In the genomic region with DNA sequence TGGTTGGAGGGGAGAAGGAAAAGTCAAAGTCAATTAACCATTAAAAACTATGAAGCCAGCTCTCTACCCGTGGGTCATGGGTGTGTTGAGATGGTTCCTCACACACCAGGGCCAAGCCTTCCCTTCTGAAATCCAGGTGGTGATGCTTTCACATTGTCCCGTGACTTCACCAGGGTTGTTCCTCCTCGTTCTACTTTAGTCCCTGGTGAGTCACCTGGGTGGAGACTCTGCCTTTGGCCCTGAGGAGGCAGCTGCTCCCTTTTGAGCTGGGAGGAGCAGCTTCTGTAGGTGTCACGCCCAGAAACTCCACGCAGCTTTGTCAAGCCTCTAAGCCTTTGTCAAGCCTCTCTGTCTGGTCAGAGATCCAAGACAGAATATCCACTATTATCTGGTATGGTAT, we compare ENCODE assay signal across 12 cellular contexts.
DNase-seq lines count a peak whose midpoint lies in the region; ATAC-seq, FAIRE-seq and TF ChIP-seq lines count a peak whose summit lies in the region.
"Had no signal": no experiment of that assay in that cellular context is flagged by ENCODE, and none has a peak within 500 bp of the region (broad histone marks: within the 10 kb centered on the region; RNA-seq: fewer than 3 reads in every experiment).

No MANE protein-coding gene starts in this region.

- POLR2A ChIA-PET in A549 (lab: Yijun Ruan, JAX) (no interaction called here), GM12878 (lab: Charles Lee) (no interaction called here)

- no peak overlapping the region for H3K9ac ChIP-seq in GM12878 (ENCODE audit: control insufficient read depth, insufficient read depth, low read length)

- TF ChIP-seq EP300 in A549 (IDR thresholded peaks at IDR 0.05) (no peak), GM12878 (IDR thresholded peaks at IDR 0.05; ENCODE audit: borderline replicate concordance in 1 of 2, control insufficient read depth in 1 of 2, low read depth in 2 of 2, low read length in 2 of 2) (no peak), tibial nerve (IDR thresholded peaks at IDR 0.05) (no peak)

- H3K9me3 ChIP-seq in A549 (no peaks in the 10 kb centered on the region), GM12878 (replicated peaks; ENCODE audit: control insufficient read depth, insufficient read depth, low read length) (no peaks in the 10 kb centered on the region; the same call in 2 of the 3 replicates), tibial nerve (no peaks in the 10 kb centered on the region)

- H4K20me1 ChIP-seq in GM12878 (ENCODE audit: control insufficient read depth, insufficient read depth), result no peaks in the 10 kb centered on the region

- WGBS in A549 (ENCODE audit: missing lambda C conversion rate), result 5% methylated on average over 5 of the region's 5 CpGs
- WGBS in GM12878 (ENCODE audit: insufficient coverage, insufficient replicate concordance, low lambda C conversion rate, missing lambda C conversion rate), result 31% methylated on average over 5 of the region's 5 CpGs
- 77 to 83% methylated on average over 5 of the region's 5 CpGs for WGBS in tibial nerve, 2 donors

- no peak overlapping the region for H2AFZ ChIP-seq in GM12878 (ENCODE audit: control insufficient read depth, low read depth, low read length)

- TF ChIP-seq RAD21 in A549 (conservative IDR thresholded peaks at IDR 0.05 in 1 of 2, IDR thresholded peaks at IDR 0.05 in 1 of 2), result no peak
- TF ChIP-seq RAD21 in GM12878 (IDR thresholded peaks at IDR 0.05; ENCODE audit: insufficient read depth, low read depth, low read length), result no peak

- no TSS peak for BruUV-seq in GM12878 (replicated peaks; lab: Mats Ljungman, UMichigan)

- RAD21 ChIA-PET in GM12878 (lab: Charles Lee; ENCODE audit: unreplicated experiment), result interaction anchor here (0.5 kb wide), 1 partner anchor 93 kb away, joined by 3 read pairs; no protein-coding TSS in a partner anchor

- CTCF ChIA-PET in A549 (lab: Yijun Ruan, JAX) (interaction anchor here (0.7 to 2.0 kb wide), 2 partner anchors 40 to 68 kb away, joined by 3 to 6 read pairs; no protein-coding TSS in a partner anchor), GM12878 (lab: Yijun Ruan, JAX) (no interaction called here)

- no peak for TF ChIP-seq POLR2A in A549 (IDR thresholded peaks at IDR 0.05; ENCODE audit: low read length)
- no peak for TF ChIP-seq POLR2A in GM12878 (IDR thresholded peaks at IDR 0.05; ENCODE audit: low read depth, low read length)
- TF ChIP-seq POLR2A in tibial nerve (IDR thresholded peaks at IDR 0.05), result no peak

- H3K4me3 ChIP-seq in A549, result no peak overlapping the region
- H3K4me3 ChIP-seq in GM12878, result no peak overlapping the region
- no peak overlapping the region for H3K4me3 ChIP-seq in tibial nerve

- H3K4me1 ChIP-seq in A549 (peaks cover 23% of the 10 kb centered on the region), GM12878 (ENCODE audit: control insufficient read depth, insufficient read depth, low read length) (peaks cover 15% of the 10 kb centered on the region; the same call in 1 of the 2 replicates), tibial nerve (no peaks in the 10 kb centered on the region)

- FAIRE-seq in A549 (lab: Jason Lieb, UNC) (no peak), GM12878 (lab: Jason Lieb, UNC) (no peak)

- ATAC-seq in A549 (peak; percentile 86 to 92), GM21360 (IDR thresholded peaks at IDR 0.05; ENCODE audit: unreplicated experiment) (peak; percentile 73), HG03159 (IDR thresholded peaks at IDR 0.05; ENCODE audit: unreplicated experiment) (peak; percentile 42), GM12878 (peak; percentile 6; the same call in 2 of the 3 replicates)
- ATAC-seq: Panc1 had no signal

- H3K27me3 ChIP-seq in GM12878 (replicated peaks in 1 of 2; ENCODE audit: control insufficient read depth in 2 of 2, insufficient read depth in 2 of 2, low read length in 1 of 2) (no peaks in the 10 kb centered on the region), tibial nerve (no peaks in the 10 kb centered on the region)

- H3K79me2 ChIP-seq in GM12878 (ENCODE audit: control insufficient read depth, insufficient read depth, low read length), result no peaks in the 10 kb centered on the region

- SMC1A ChIA-PET in GM12878 (lab: Charles Lee; ENCODE audit: uncharacterized antibody, unreplicated experiment), result interaction anchor here (2.2 kb wide), 1 partner anchor 37 kb away, joined by 7 read pairs; no protein-coding TSS in a partner anchor

- intact Hi-C loops in GM12878 (cut with micrococcal nuclease; ENCODE audit: unreplicated experiment), result no loop called here

- no peaks in the 10 kb centered on the region for H3K36me3 ChIP-seq in GM12878 (ENCODE audit: control insufficient read depth in 2 of 2, insufficient read depth in 2 of 2, low read length in 1 of 2)
- no peaks in the 10 kb centered on the region for H3K36me3 ChIP-seq in tibial nerve

- peak overlapping the region; percentile 55 to 61 for H3K27ac ChIP-seq in A549
- H3K27ac ChIP-seq in GM12878 (ENCODE audit: control insufficient read depth, insufficient read depth), result no peak overlapping the region
- H3K27ac ChIP-seq in tibial nerve, result no peak overlapping the region

- no peak for TF ChIP-seq CTCF in A549 (IDR thresholded peaks at IDR 0.05)
- no peak for TF ChIP-seq CTCF in GM12878 (IDR thresholded peaks at IDR 0.05 in 2 of 3, conservative IDR thresholded peaks at IDR 0.05 in 1 of 3; ENCODE audit: control insufficient read depth in 2 of 3, extremely low read depth in 1 of 3, insufficient read depth in 1 of 3, low read depth in 3 of 3, low read length in 3 of 3)
- TF ChIP-seq CTCF in tibial nerve (IDR thresholded peaks at IDR 0.05), result no peak

- H3K4me2 ChIP-seq in A549 (peak overlapping the region; percentile 66), GM12878 (ENCODE audit: control insufficient read depth, insufficient read depth) (no peak overlapping the region)

- in situ Hi-C loops in GM12878 (cut with MboI), result no loop called here

- DNase-seq in A549 (ENCODE audit: low read depth in 1 of 2, low spot score in 1 of 2) (peak; percentile 73 to 79), GM12878 (ENCODE audit: low read depth, low spot score) (no peak), tibial nerve (ENCODE audit: low spot score in 2 of 2) (no peak), NCI-H2107 treated with DMSO at 0.1 percent for 48 hours (lab: John Stamatoyannopoulos, UW; ENCODE audit: unreplicated experiment) (no peak), GM19240 (ENCODE audit: insufficient read length, low spot score) (no peak), NCI-H1436 treated with DMSO at 0.1 percent for 48 hours (lab: John Stamatoyannopoulos, UW) (no peak)
- DNase-seq: activated gamma-delta T cell treated with Interleukin-2 at 50 U/mL for 16 hours, foreskin melanocyte, NCI-H2029 had no signal

TF ChIP-seq in A549, 52 proteins besides CTCF, POLR2A, EP300 and RAD21:
- TF ChIP-seq FOSL2 (IDR thresholded peaks at IDR 0.05), result no peak
- peak; percentile 53; the same call in 1 of the 2 replicates for TF ChIP-seq FOSL2 (CRISPR knock-in tag; IDR thresholded peaks at IDR 0.05)
- TF ChIP-seq ZFP36 (IDR thresholded peaks at IDR 0.05; ENCODE audit: borderline replicate concordance, partially characterized antibody), result no peak
- TF ChIP-seq, protein P1, sequence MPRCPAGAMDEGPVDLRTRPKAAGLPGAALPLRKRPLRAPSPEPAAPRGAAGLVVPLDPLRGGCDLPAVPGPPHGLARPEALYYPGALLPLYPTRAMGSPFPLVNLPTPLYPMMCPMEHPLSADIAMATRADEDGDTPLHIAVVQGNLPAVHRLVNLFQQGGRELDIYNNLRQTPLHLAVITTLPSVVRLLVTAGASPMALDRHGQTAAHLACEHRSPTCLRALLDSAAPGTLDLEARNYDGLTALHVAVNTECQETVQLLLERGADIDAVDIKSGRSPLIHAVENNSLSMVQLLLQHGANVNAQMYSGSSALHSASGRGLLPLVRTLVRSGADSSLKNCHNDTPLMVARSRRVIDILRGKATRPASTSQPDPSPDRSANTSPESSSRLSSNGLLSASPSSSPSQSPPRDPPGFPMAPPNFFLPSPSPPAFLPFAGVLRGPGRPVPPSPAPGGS (IDR thresholded peaks at IDR 0.05), result no peak
- no peak for TF ChIP-seq JUNB (IDR thresholded peaks at IDR 0.05)
- TF ChIP-seq, protein P2, sequence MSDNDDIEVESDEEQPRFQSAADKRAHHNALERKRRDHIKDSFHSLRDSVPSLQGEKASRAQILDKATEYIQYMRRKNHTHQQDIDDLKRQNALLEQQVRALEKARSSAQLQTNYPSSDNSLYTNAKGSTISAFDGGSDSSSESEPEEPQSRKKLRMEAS (IDR thresholded peaks at IDR 0.05), result 0 out of 2 replicates have a peak, but pooled peaks have one; percentile 20
- no peak for TF ChIP-seq POLR2AphosphoS2 (conservative IDR thresholded peaks at IDR 0.05; ENCODE audit: low read length)

TF ChIP-seq in GM12878, 131 proteins besides CTCF, POLR2A, EP300 and RAD21:
- TF ChIP-seq PRDM15 (CRISPR knock-in tag; IDR thresholded peaks at IDR 0.05) (no peak), YY1 (IDR thresholded peaks at IDR 0.05; ENCODE audit: low read depth, low read length) (no peak), EED (IDR thresholded peaks at IDR 0.05; ENCODE audit: low read depth) (peak; percentile 58; the same call in 1 of the 2 replicates)

Comparison
In these comparisons a context has a peak if more than half of its experiments do, and no peak if none do; other contexts are left out.
1. ATAC-seq: peak in every context shown above with its lines; median percentile 89 in A549; 73 in GM21360; 42 in HG03159; 6 in GM12878.
2. DNase-seq: peak in A549 (2 of 2); none in GM12878 (single experiment), tibial nerve (0 of 2), NCI-H2107 treated with DMSO at 0.1 percent for 48 hours (single experiment), GM19240 (single experiment) and NCI-H1436 treated with DMSO at 0.1 percent for 48 hours (single experiment).
3. H3K27ac ChIP-seq: peak in A549 (2 of 2); none in GM12878 (single experiment) and tibial nerve (0 of 4).